ENCODE assay signal across 12 cellular contexts in genomic region chr6:158409451-158409850, GRCh38.
A peak's percentile ranks its signal among the peaks of the same experiment; 100 is the strongest.
DNase-seq lines count a peak whose midpoint lies in the region; ATAC-seq, FAIRE-seq and TF ChIP-seq lines count a peak whose summit lies in the region.
"Had no signal": no experiment of that assay in that cellular context is flagged by ENCODE, and none has a peak within 500 bp of the region (broad histone marks: within the 10 kb centered on the region; RNA-seq: fewer than 3 reads in every experiment).

No MANE protein-coding gene starts in this region.

- H3K9me3 ChIP-seq in SK-N-MC (ENCODE audit: low read depth, low read length) (no peaks in the 10 kb centered on the region), small intestine (ENCODE audit: control insufficient read depth, low read depth) (no peaks in the 10 kb centered on the region)
- H3K9me3 ChIP-seq: adrenal gland, MG63 had no signal

- no peak for FAIRE-seq in small intestine (lab: Jason Lieb, UNC)

- H3K9ac ChIP-seq in SK-N-MC (ENCODE audit: insufficient read length), result no peak overlapping the region

- 59 to 68% (median 67%) methylated on average over 3 of the region's 3 CpGs for WGBS in small intestine, 3 donors

- H3K4me1 Mint-ChIP-seq in activated T-helper 17 cell treated with anti-CD3 and anti-CD28 coated beads, Interleukin-2, amount 50 U/mL, for 72 hours, result no peaks in the 10 kb centered on the region
- peaks cover 37% of the 10 kb centered on the region for H3K4me1 Mint-ChIP-seq in type B pancreatic cell (ENCODE audit: unreplicated experiment)

- H3K9me3 Mint-ChIP-seq in activated T-helper 17 cell treated with anti-CD3 and anti-CD28 coated beads, Interleukin-2, amount 50 U/mL, for 72 hours, result no peaks in the 10 kb centered on the region
- peaks cover 8% of the 10 kb centered on the region for H3K9me3 Mint-ChIP-seq in type B pancreatic cell
- H3K9me3 Mint-ChIP-seq: natural killer cell treated with Interleukin-12 subunit alpha and Interleukin-12 subunit beta and Interleukin-15 and Interleukin-18, amount 100 ng/mL, for 72 hours had no signal

- TF ChIP-seq CTCF in fibroblast of pulmonary artery (IDR thresholded peaks at IDR 0.05; ENCODE audit: low read length, missing control alignments), result no peak
- TF ChIP-seq CTCF in type B pancreatic cell (conservative IDR thresholded peaks at IDR 0.05), result no peak

- H3K27me3 ChIP-seq in small intestine (ENCODE audit: control insufficient read depth in 2 of 2, insufficient read depth in 2 of 2, low read length in 2 of 2), result no peaks in the 10 kb centered on the region
- H3K27me3 ChIP-seq: adrenal gland, MG63 had no signal

- peaks cover 12% of the 10 kb centered on the region for H3K36me3 Mint-ChIP-seq in activated T-helper 17 cell treated with anti-CD3 and anti-CD28 coated beads, Interleukin-2, amount 50 U/mL, for 72 hours (ENCODE audit: low read depth)
- H3K36me3 Mint-ChIP-seq in type B pancreatic cell, result peaks cover 28% of the 10 kb centered on the region
- H3K36me3 Mint-ChIP-seq: natural killer cell treated with Interleukin-12 subunit alpha and Interleukin-12 subunit beta and Interleukin-15 and Interleukin-18, amount 100 ng/mL, for 72 hours had no signal

- H3K27me3 Mint-ChIP-seq in activated T-helper 17 cell treated with anti-CD3 and anti-CD28 coated beads, Interleukin-2, amount 50 U/mL, for 72 hours, result no peaks in the 10 kb centered on the region
- no peaks in the 10 kb centered on the region for H3K27me3 Mint-ChIP-seq in type B pancreatic cell
- H3K27me3 Mint-ChIP-seq: natural killer cell treated with Interleukin-12 subunit alpha and Interleukin-12 subunit beta and Interleukin-15 and Interleukin-18, amount 100 ng/mL, for 72 hours had no signal

- DNase-seq in H4 (ENCODE audit: low spot score) (peak; percentile 9), SK-N-MC (ENCODE audit: low read depth, low spot score) (no peak), fibroblast of pulmonary artery (ENCODE audit: low read depth) (peak; percentile 81), small intestine (peak; percentile 24), SHP77 treated with DMSO at 0.1 percent for 48 hours (lab: John Stamatoyannopoulos, UW) (no peak), type B pancreatic cell (ENCODE audit: extremely low spot score, unreplicated experiment) (no peak)
- DNase-seq: adrenal gland, head of caudate nucleus, MG63 had no signal

- no peak overlapping the region for H3K27ac Mint-ChIP-seq in activated T-helper 17 cell treated with anti-CD3 and anti-CD28 coated beads, Interleukin-2, amount 50 U/mL, for 72 hours
- no peak overlapping the region for H3K27ac Mint-ChIP-seq in type B pancreatic cell
- H3K27ac Mint-ChIP-seq: natural killer cell treated with Interleukin-12 subunit alpha and Interleukin-12 subunit beta and Interleukin-15 and Interleukin-18, amount 100 ng/mL, for 72 hours had no signal

- no peak overlapping the region for H3K4me3 ChIP-seq in SK-N-MC
- H3K4me3 ChIP-seq in fibroblast of pulmonary artery (replicated peaks; ENCODE audit: low read depth, low read length), result no peak overlapping the region
- no peak overlapping the region for H3K4me3 ChIP-seq in small intestine (ENCODE audit: low read depth in 1 of 2, low read length in 2 of 2)
- H3K4me3 ChIP-seq: adrenal gland, MG63 had no signal

- no peak overlapping the region for H3K4me3 Mint-ChIP-seq in activated T-helper 17 cell treated with anti-CD3 and anti-CD28 coated beads, Interleukin-2, amount 50 U/mL, for 72 hours
- no peak overlapping the region for H3K4me3 Mint-ChIP-seq in type B pancreatic cell
- H3K4me3 Mint-ChIP-seq: natural killer cell treated with Interleukin-12 subunit alpha and Interleukin-12 subunit beta and Interleukin-15 and Interleukin-18, amount 100 ng/mL, for 72 hours had no signal

- H3K27ac ChIP-seq in SK-N-MC (0 out of 2 replicates have a peak overlapping the region, but pooled peaks have one; percentile 4), small intestine (ENCODE audit: low read depth in 1 of 2, low read length in 1 of 2) (peak overlapping the region in 1 of 2 donors; percentile 23)

- 0 out of 2 replicates have a peak, but pooled peaks cover 2% of the 10 kb centered on the region for H3K36me3 ChIP-seq in SK-N-MC (ENCODE audit: insufficient read depth, low read length)
- H3K36me3 ChIP-seq in small intestine (ENCODE audit: control insufficient read depth in 2 of 2, insufficient read depth in 2 of 2, low read length in 2 of 2), result peaks cover 3 to 6% of the 10 kb centered on the region in 2 donors
- H3K36me3 ChIP-seq: adrenal gland had no signal

- H3K4me1 ChIP-seq in small intestine (ENCODE audit: control insufficient read depth in 2 of 2, insufficient read depth in 1 of 2, low read depth in 1 of 2, low read length in 1 of 2), result peaks cover 4 to 8% of the 10 kb centered on the region in 2 donors

- ATAC-seq in activated T-helper 17 cell treated with anti-CD3 and anti-CD28 coated beads, Interleukin-2, amount 50 U/mL, for 72 hours (replicated peaks), result no peak
- no peak for ATAC-seq in GM18870 (IDR thresholded peaks at IDR 0.05; ENCODE audit: unreplicated experiment)
- ATAC-seq: natural killer cell treated with Interleukin-12 subunit alpha and Interleukin-12 subunit beta and Interleukin-15 and Interleukin-18, amount 100 ng/mL, for 72 hours had no signal

Comparison
In these comparisons a context has a peak if more than half of its experiments do, and no peak if none do; other contexts are left out.
1. DNase-seq: peak in H4 (single experiment), fibroblast of pulmonary artery (single experiment) and small intestine (single experiment); none in SK-N-MC (single experiment), SHP77 treated with DMSO at 0.1 percent for 48 hours (single experiment) and type B pancreatic cell (single experiment).